ENCODE assay signal across 31 cellular contexts in the genomic region with DNA sequence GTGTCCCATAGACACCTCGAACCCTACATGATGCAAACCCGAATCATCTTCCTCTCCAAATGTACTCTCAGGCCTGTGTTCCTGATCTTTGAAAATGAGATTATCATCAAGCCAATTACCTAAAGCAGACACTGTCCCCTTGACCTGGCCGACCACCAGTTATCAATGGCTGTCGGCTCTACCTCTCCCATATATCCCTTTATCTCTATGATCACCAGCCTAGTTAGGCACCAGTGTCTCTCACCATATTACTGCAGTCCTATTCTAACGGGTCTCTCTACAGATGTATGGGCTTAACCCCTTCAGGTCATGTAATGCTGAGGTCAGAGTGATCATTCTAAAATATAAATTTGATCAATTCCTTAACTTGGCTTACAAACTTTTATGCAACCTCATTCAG.
"Had no signal": no experiment of that assay in that cellular context is flagged by ENCODE, and none has a peak within 500 bp of the region (broad histone marks: within the 10 kb centered on the region; RNA-seq: fewer than 3 reads in every experiment).

No MANE protein-coding gene starts in this region.

- H2AFZ ChIP-seq: hepatocyte had no signal

- ATAC-seq: activated CD4-positive, alpha-beta T cell treated with anti-CD3 and anti-CD28 coated beads for 36 hours; activated CD8-positive, alpha-beta memory T cell treated with anti-CD3 and anti-CD28 coated beads, Interleukin-2, amount 10 ng/mL, durations not matched to agents 7 days and 5 days; activated CD8-positive, alpha-beta T cell treated with anti-CD3 and anti-CD28 coated beads, Interleukin-2, amount 10 ng/mL, durations not matched to agents 7 days and 5 days; activated naive CD8-positive, alpha-beta T cell treated with anti-CD3 and anti-CD28 coated beads, Interleukin-2, amount 50 U/mL, for 24 hours; body of pancreas; gastroesophageal sphincter; heart right ventricle had no signal

- H3K4me1 Mint-ChIP-seq: activated CD4-positive, alpha-beta T cell treated with anti-CD3 and anti-CD28 coated beads, Interleukin-2, amount 10 ng/mL, durations not matched to agents 24 days and 14 days; activated naive CD4-positive, alpha-beta T cell treated with anti-CD3 and anti-CD28 coated beads, Interleukin-2, amount 50 U/mL, for 24 hours had no signal

- H3K27ac ChIP-seq: adrenal gland, body of pancreas, epithelial cell of prostate, esophagus squamous epithelium, gastroesophageal sphincter, heart right ventricle, hepatocyte had no signal

- H3K36me3 ChIP-seq: adrenal gland, gastroesophageal sphincter, heart right ventricle had no signal

- H3K27me3 ChIP-seq: adrenal gland, body of pancreas, esophagus squamous epithelium, gastroesophageal sphincter, heart right ventricle, hepatocyte had no signal

- H3K27me3 Mint-ChIP-seq: activated naive CD4-positive, alpha-beta T cell treated with anti-CD3 and anti-CD28 coated beads, Interleukin-2, amount 50 U/mL, for 24 hours had no signal

- H3K4me1 ChIP-seq: adrenal gland, body of pancreas had no signal

- H3K4me3 Mint-ChIP-seq: activated CD4-positive, alpha-beta memory T cell treated with anti-CD3 and anti-CD28 coated beads for 36 hours; activated CD4-positive, alpha-beta T cell treated with anti-CD3 and anti-CD28 coated beads for 36 hours; activated CD4-positive, alpha-beta T cell treated with anti-CD3 and anti-CD28 coated beads, Interleukin-2, amount 10 ng/mL, durations not matched to agents 24 days and 14 days; activated CD8-positive, alpha-beta memory T cell treated with anti-CD3 and anti-CD28 coated beads, Interleukin-2, amount 10 ng/mL, durations not matched to agents 7 days and 5 days; activated CD8-positive, alpha-beta T cell treated with anti-CD3 and anti-CD28 coated beads, Interleukin-2, amount 10 ng/mL, durations not matched to agents 7 days and 5 days; activated naive CD4-positive, alpha-beta T cell treated with anti-CD3 and anti-CD28 coated beads for 36 hours; activated naive CD4-positive, alpha-beta T cell treated with anti-CD3 and anti-CD28 coated beads, Interleukin-2, amount 50 U/mL, for 24 hours; activated naive CD8-positive, alpha-beta T cell treated with anti-CD3 and anti-CD28 coated beads for 36 hours; activated naive CD8-positive, alpha-beta T cell treated with anti-CD3 and anti-CD28 coated beads, Interleukin-2, amount 50 U/mL, for 24 hours; activated T-helper 1 cell treated with anti-CD3 and anti-CD28 coated beads, Interleukin-12 subunit alpha, Interleukin-12 subunit beta, Interleukin-2, Interleukin-4 antibody, amounts not matched to agents 30 ng/mL and 10 ng/mL and 1 ng/mL, durations not matched to agents 14 hours and 24 hours and 36 hours had no signal

- H3K9me3 ChIP-seq: adrenal gland, body of pancreas, esophagus squamous epithelium, gastroesophageal sphincter, heart right ventricle had no signal

- H3K27ac Mint-ChIP-seq: activated CD4-positive, alpha-beta memory T cell treated with anti-CD3 and anti-CD28 coated beads for 36 hours; activated CD4-positive, alpha-beta T cell treated with anti-CD3 and anti-CD28 coated beads for 36 hours; activated CD4-positive, alpha-beta T cell treated with anti-CD3 and anti-CD28 coated beads, Interleukin-2, amount 10 ng/mL, durations not matched to agents 24 days and 14 days; activated CD8-positive, alpha-beta memory T cell treated with anti-CD3 and anti-CD28 coated beads, Interleukin-2, amount 10 ng/mL, durations not matched to agents 7 days and 5 days; activated CD8-positive, alpha-beta T cell treated with anti-CD3 and anti-CD28 coated beads, Interleukin-2, amount 10 ng/mL, durations not matched to agents 7 days and 5 days; activated naive CD4-positive, alpha-beta T cell treated with anti-CD3 and anti-CD28 coated beads for 36 hours; activated naive CD4-positive, alpha-beta T cell treated with anti-CD3 and anti-CD28 coated beads, Interleukin-2, amount 50 U/mL, for 24 hours; activated naive CD8-positive, alpha-beta T cell treated with anti-CD3 and anti-CD28 coated beads for 36 hours; activated naive CD8-positive, alpha-beta T cell treated with anti-CD3 and anti-CD28 coated beads, Interleukin-2, amount 50 U/mL, for 24 hours; activated T-helper 1 cell treated with anti-CD3 and anti-CD28 coated beads, Interleukin-12 subunit alpha, Interleukin-12 subunit beta, Interleukin-2, Interleukin-4 antibody, amounts not matched to agents 30 ng/mL and 10 ng/mL and 1 ng/mL, durations not matched to agents 14 hours and 24 hours and 36 hours; activated T-helper 2 cell treated with anti-CD3 and anti-CD28 coated beads, Interferon-gamma antibody, Interleukin-2, Interleukin-4, amounts not matched to agents 10 μg/mL and 5 μg/mL and 100 μg/mL, durations not matched to agents 14 hours and 24 hours and 36 hours had no signal

- H3K4me3 ChIP-seq: adrenal gland, body of pancreas, esophagus squamous epithelium, gastroesophageal sphincter, heart right ventricle, hepatocyte had no signal

- DNase-seq: activated CD4-positive, alpha-beta memory T cell treated with anti-CD3 and anti-CD28 coated beads for 36 hours; activated CD4-positive, alpha-beta T cell treated with anti-CD3 and anti-CD28 coated beads for 36 hours; activated CD4-positive, alpha-beta T cell treated with anti-CD3 and anti-CD28 coated beads, Interleukin-2, amount 10 ng/mL, durations not matched to agents 24 days and 14 days; activated CD4-positive, CD25-positive, alpha-beta regulatory T cell; activated CD4-positive, CD25-positive, alpha-beta regulatory T cell treated with anti-CD3 and anti-CD28 coated beads, Interleukin-2, amount 50 U/mL, for 72 hours; activated CD8-positive, alpha-beta memory T cell treated with anti-CD3 and anti-CD28 coated beads, Interleukin-2, amount 10 ng/mL, durations not matched to agents 7 days and 5 days; activated CD8-positive, alpha-beta memory T cell treated with anti-CD3 and anti-CD28 coated beads, Interleukin-2, amount 50 U/mL, for 4 hours; activated CD8-positive, alpha-beta T cell treated with anti-CD3 and anti-CD28 coated beads, Interleukin-2, amount 10 ng/mL, durations not matched to agents 7 days and 5 days; activated effector memory CD4-positive, alpha-beta T cell treated with anti-CD3 and anti-CD28 coated beads, Interleukin-2, amount 50 U/mL, for 16 hours; activated naive CD4-positive, alpha-beta T cell treated with anti-CD3 and anti-CD28 coated beads for 36 hours; activated naive CD8-positive, alpha-beta T cell treated with anti-CD3 and anti-CD28 coated beads for 36 hours; activated naive CD8-positive, alpha-beta T cell treated with anti-CD3 and anti-CD28 coated beads, Interleukin-2, amount 50 U/mL, for 24 hours; activated T-cell treated with anti-CD3 and anti-CD28 coated beads, Interleukin-2, amount 50 U/mL, for 1 hour; activated T-cell treated with anti-CD3 and anti-CD28 coated beads, Interleukin-2, amount 50 U/mL, for 48 hours; adrenal gland; amygdala; aorta; body of pancreas; caudate nucleus; cortex of kidney; dermis blood vessel endothelial cell; effector CD4-positive, alpha-beta T cell; esophagus squamous epithelium; foreskin melanocyte; heart right ventricle had no signal

- H3K36me3 Mint-ChIP-seq: activated CD4-positive, alpha-beta memory T cell treated with anti-CD3 and anti-CD28 coated beads for 36 hours; activated CD8-positive, alpha-beta memory T cell treated with anti-CD3 and anti-CD28 coated beads, Interleukin-2, amount 10 ng/mL, durations not matched to agents 7 days and 5 days; activated naive CD4-positive, alpha-beta T cell treated with anti-CD3 and anti-CD28 coated beads, Interleukin-2, amount 50 U/mL, for 24 hours; activated naive CD8-positive, alpha-beta T cell treated with anti-CD3 and anti-CD28 coated beads for 36 hours had no signal

- H3K4me2 ChIP-seq: hepatocyte had no signal

- H3K9me3 Mint-ChIP-seq: activated CD4-positive, alpha-beta memory T cell treated with anti-CD3 and anti-CD28 coated beads for 36 hours; activated CD4-positive, alpha-beta T cell treated with anti-CD3 and anti-CD28 coated beads, Interleukin-2, amount 10 ng/mL, durations not matched to agents 24 days and 14 days; activated naive CD4-positive, alpha-beta T cell treated with anti-CD3 and anti-CD28 coated beads for 36 hours; activated naive CD4-positive, alpha-beta T cell treated with anti-CD3 and anti-CD28 coated beads, Interleukin-2, amount 50 U/mL, for 24 hours; activated naive CD8-positive, alpha-beta T cell treated with anti-CD3 and anti-CD28 coated beads for 36 hours; activated naive CD8-positive, alpha-beta T cell treated with anti-CD3 and anti-CD28 coated beads, Interleukin-2, amount 50 U/mL, for 24 hours; activated T-helper 1 cell treated with anti-CD3 and anti-CD28 coated beads, Interleukin-12 subunit alpha, Interleukin-12 subunit beta, Interleukin-2, Interleukin-4 antibody, amounts not matched to agents 30 ng/mL and 10 ng/mL and 1 ng/mL, durations not matched to agents 14 hours and 24 hours and 36 hours; activated T-helper 2 cell treated with anti-CD3 and anti-CD28 coated beads, Interferon-gamma antibody, Interleukin-2, Interleukin-4, amounts not matched to agents 10 μg/mL and 5 μg/mL and 100 μg/mL, durations not matched to agents 14 hours and 24 hours and 36 hours had no signal
